In genomic region chr21:41766883-41767605, GRCh38 we compare ENCODE assay signal across 8 cellular contexts.
DNase-seq lines count a peak whose midpoint lies in the region; ATAC-seq and FAIRE-seq lines count a peak whose summit lies in the region.

Gene RIPK4 (minus strand): TSS chr21:41767052. CDS start chr21:41767041, 11 bp downstream.

- peak; percentile 45 for FAIRE-seq in GM18507 (lab: Jason Lieb, UNC)

- peaks cover 39% of the 10 kb centered on the region for H3K27me3 ChIP-seq in mucosa of stomach (ENCODE audit: control insufficient read depth, insufficient read depth, low read length)

- no peak for ATAC-seq in GM18520 (IDR thresholded peaks at IDR 0.05; ENCODE audit: unreplicated experiment)
- no peak for ATAC-seq in HG03097 (IDR thresholded peaks at IDR 0.05; ENCODE audit: low FRiP score, unreplicated experiment)

- no peaks in the 10 kb centered on the region for H3K9me3 ChIP-seq in mucosa of stomach (ENCODE audit: control insufficient read depth, low read length)

- no peaks in the 10 kb centered on the region for H3K36me3 ChIP-seq in mucosa of stomach (ENCODE audit: control insufficient read depth, insufficient read depth, low read length)

- peak within 1 kb of the TSS; percentile 88 for H3K9ac ChIP-seq in mucosa of stomach (ENCODE audit: low read length)

- DNase-seq in GM18507 (ENCODE audit: extremely low spot score, insufficient read length, low read depth) = peak; percentile 29
- peak; percentile 64 for DNase-seq in NCI-H146 treated with DMSO at 0.1 percent for 48 hours (lab: John Stamatoyannopoulos, UW; ENCODE audit: unreplicated experiment)
- peak; percentile 78 for DNase-seq in activated CD4-positive, alpha-beta T cell treated with anti-CD3 and anti-CD28 coated beads for 48 hours
- peak; percentile 31 for DNase-seq in effector CD4-positive, alpha-beta T cell
- DNase-seq in stimulated activated naive CD4-positive, alpha-beta T cell (lab: John Stamatoyannopoulos, UW) = peak; percentile 35 to 71 (median 64)

- H3K4me3 ChIP-seq in mucosa of stomach (ENCODE audit: low read length) = peak within 1 kb of the TSS; percentile 66

- H3K4me1 ChIP-seq in mucosa of stomach (ENCODE audit: control insufficient read depth, insufficient read depth, low read length) = peaks cover 52% of the 10 kb centered on the region
